Comparison of ENCODE assay signal across 8 cellular contexts in genomic region chr18:3597978-3598365, GRCh38.
A peak's percentile ranks its signal among the peaks of the same experiment; 100 is the strongest.
DNase-seq lines count a peak whose midpoint lies in the region; ATAC-seq and TF ChIP-seq lines count a peak whose summit lies in the region.
"Not testable (repeated sequence)": the region's sequence is repeated elsewhere in the genome, so short reads cannot be mapped to it uniquely, and the experiment has no call there.

No MANE protein-coding gene starts in this region.

- H3K4me1 Mint-ChIP-seq in Caco-2 (ENCODE audit: low read depth, unreplicated experiment) (peaks cover 33% of the 10 kb centered on the region), brain (peaks cover 47% of the 10 kb centered on the region)
- H3K4me1 Mint-ChIP-seq in activated T-cell treated with anti-CD3 and anti-CD28 coated beads, Interleukin-2, amount 50 U/mL, for 24 hours (ENCODE audit: low read depth) = peaks cover 62% of the 10 kb centered on the region

- H3K4me1 ChIP-seq in Caco-2 (peaks cover 39% of the 10 kb centered on the region), RWPE2 (ENCODE audit: insufficient read depth, poor library complexity, severe bottlenecking) (peaks cover 37% of the 10 kb centered on the region), esophagus squamous epithelium (peaks cover 37 to 75% (median 49%) of the 10 kb centered on the region in 3 donors), muscle layer of duodenum (ENCODE audit: control insufficient read depth in 1 of 2, insufficient read depth in 2 of 2, low read length in 2 of 2) (peaks cover 21 to 22% of the 10 kb centered on the region in 2 donors), psoas muscle (peaks cover 39% of the 10 kb centered on the region), tibial nerve (peaks cover 0 to 60% (median 39%) of the 10 kb centered on the region in 4 donors)

- ATAC-seq in RWPE2 (ENCODE audit: low read depth); psoas muscle: not testable (repeated sequence)

- H3K4me3 Mint-ChIP-seq in Caco-2 (ENCODE audit: unreplicated experiment); brain: not testable (repeated sequence)
- H3K4me3 Mint-ChIP-seq in activated T-cell treated with anti-CD3 and anti-CD28 coated beads, Interleukin-2, amount 50 U/mL, for 24 hours = peak overlapping the region; percentile 89

- POLR2A ChIA-PET in Caco-2 (lab: Charles Lee) = interaction anchor here (1.1 kb wide), 1 partner anchor 68 kb away, joined by 3 read pairs; no protein-coding TSS in a partner anchor

- H3K4me3 ChIP-seq in Caco-2 (ENCODE audit: low read depth, low read length); RWPE2 (ENCODE audit: severe bottlenecking); esophagus squamous epithelium; muscle layer of duodenum (ENCODE audit: low read depth in 1 of 2, low read length in 2 of 2); psoas muscle; tibial nerve: not testable (repeated sequence)

- not testable (repeated sequence) for TF ChIP-seq CTCF in Caco-2 (IDR thresholded peaks at IDR 0.05; ENCODE audit: insufficient read depth in 1 of 2, low read depth in 1 of 2, low read length in 1 of 2, severe bottlenecking in 1 of 2, unreplicated experiment in 1 of 2); RWPE2 (IDR thresholded peaks at IDR 0.05; ENCODE audit: poor library complexity, severe bottlenecking); brain (conservative IDR thresholded peaks at IDR 0.05); esophagus squamous epithelium (IDR thresholded peaks at IDR 0.05); psoas muscle (IDR thresholded peaks at IDR 0.05); tibial nerve (IDR thresholded peaks at IDR 0.05)

- H3K27ac ChIP-seq in RWPE2 (ENCODE audit: poor library complexity, severe bottlenecking) (peak overlapping the region; percentile 99), esophagus squamous epithelium (peak overlapping the region in 3 of 4 donors; percentile 96 to 99 (median 98)), muscle layer of duodenum (ENCODE audit: low read length) (peak overlapping the region; percentile 100), psoas muscle (peak overlapping the region; percentile 94), tibial nerve (peak overlapping the region in 3 of 4 donors; percentile 93 to 99 (median 99))

- peaks cover 20% of the 10 kb centered on the region for H3K36me3 Mint-ChIP-seq in Caco-2 (ENCODE audit: insufficient read depth, unreplicated experiment)
- peaks cover 25% of the 10 kb centered on the region for H3K36me3 Mint-ChIP-seq in activated T-cell treated with anti-CD3 and anti-CD28 coated beads, Interleukin-2, amount 50 U/mL, for 24 hours (ENCODE audit: low read depth)
- not testable (repeated sequence) for H3K36me3 Mint-ChIP-seq in brain

- not testable (repeated sequence) for TF ChIP-seq POLR2A in esophagus squamous epithelium (IDR thresholded peaks at IDR 0.05); tibial nerve (IDR thresholded peaks at IDR 0.05)

- H3K9me3 Mint-ChIP-seq in Caco-2 (ENCODE audit: unreplicated experiment); activated T-cell treated with anti-CD3 and anti-CD28 coated beads, Interleukin-2, amount 50 U/mL, for 24 hours; brain: not testable (repeated sequence)

- TF ChIP-seq EP300 in tibial nerve (IDR thresholded peaks at IDR 0.05) = not testable (repeated sequence)

- H3K27me3 Mint-ChIP-seq in Caco-2 (ENCODE audit: insufficient read depth, unreplicated experiment); activated T-cell treated with anti-CD3 and anti-CD28 coated beads, Interleukin-2, amount 50 U/mL, for 24 hours; brain: not testable (repeated sequence)

- DNase-seq in Caco-2; RWPE2 (ENCODE audit: low spot score); activated T-cell treated with anti-CD3 and anti-CD28 coated beads, Interleukin-2, amount 50 U/mL, for 24 hours; esophagus squamous epithelium (lab: John Stamatoyannopoulos, UW); psoas muscle; tibial nerve (ENCODE audit: low spot score in 2 of 2): not testable (repeated sequence)

- H3K27ac Mint-ChIP-seq in Caco-2 (ENCODE audit: unreplicated experiment) = peak overlapping the region; percentile 87
- peak overlapping the region; percentile 98 for H3K27ac Mint-ChIP-seq in activated T-cell treated with anti-CD3 and anti-CD28 coated beads, Interleukin-2, amount 50 U/mL, for 24 hours
- H3K27ac Mint-ChIP-seq in brain = peak overlapping the region in 4 of 5 experiments; percentile 95 to 99 (median 98)

- CTCF ChIA-PET in Caco-2 (lab: Charles Lee) = interaction anchor here (1.1 kb wide), 1 partner anchor 67 kb away, joined by 3 read pairs; no protein-coding TSS in a partner anchor

- intact Hi-C loops in Caco-2 (cut with micrococcal nuclease; ENCODE audit: unreplicated experiment); psoas muscle (cut with DNase I): not testable (repeated sequence)
- intact Hi-C loops in esophagus squamous epithelium (cut with DNase I) = loop anchor here (10.0 kb wide), 1 partner anchor 67 kb away; no protein-coding TSS in a partner anchor

- H3K27me3 ChIP-seq in Caco-2 (replicated peaks; ENCODE audit: control insufficient read depth, insufficient read depth, low read length); RWPE2 (ENCODE audit: insufficient read depth, poor library complexity, severe bottlenecking); esophagus squamous epithelium; muscle layer of duodenum (ENCODE audit: low read depth, low read length); psoas muscle (ENCODE audit: insufficient read depth in 3 of 3, low read length in 2 of 3); tibial nerve: not testable (repeated sequence)

- not testable (repeated sequence) for H3K36me3 ChIP-seq in Caco-2 (ENCODE audit: control insufficient read depth, insufficient read depth, low read length); RWPE2 (ENCODE audit: low read depth); esophagus squamous epithelium; psoas muscle (ENCODE audit: insufficient read depth in 1 of 2, low read depth in 1 of 2); tibial nerve
- H3K36me3 ChIP-seq in muscle layer of duodenum (ENCODE audit: control insufficient read depth in 1 of 2, insufficient read depth in 2 of 2, low read length in 2 of 2) = peaks cover 0 to 12% of the 10 kb centered on the region in 2 donors

- WGBS in esophagus squamous epithelium, 2 donors = 81 to 87% methylated on average over 10 of the region's 10 CpGs
- WGBS in psoas muscle, 3 donors = 82 to 91% (median 85%) methylated on average over 10 of the region's 10 CpGs
- 84 to 85% methylated on average over 10 of the region's 10 CpGs for WGBS in tibial nerve, 2 donors

- not testable (repeated sequence) for BruUV-seq in Caco-2 (replicated peaks; lab: Mats Ljungman, UMichigan)

- not testable (repeated sequence) for H3K9me3 ChIP-seq in Caco-2; RWPE2 (ENCODE audit: severe bottlenecking); esophagus squamous epithelium; muscle layer of duodenum (ENCODE audit: control insufficient read depth in 1 of 2, low read length in 2 of 2); psoas muscle; tibial nerve
